In the genomic region with DNA sequence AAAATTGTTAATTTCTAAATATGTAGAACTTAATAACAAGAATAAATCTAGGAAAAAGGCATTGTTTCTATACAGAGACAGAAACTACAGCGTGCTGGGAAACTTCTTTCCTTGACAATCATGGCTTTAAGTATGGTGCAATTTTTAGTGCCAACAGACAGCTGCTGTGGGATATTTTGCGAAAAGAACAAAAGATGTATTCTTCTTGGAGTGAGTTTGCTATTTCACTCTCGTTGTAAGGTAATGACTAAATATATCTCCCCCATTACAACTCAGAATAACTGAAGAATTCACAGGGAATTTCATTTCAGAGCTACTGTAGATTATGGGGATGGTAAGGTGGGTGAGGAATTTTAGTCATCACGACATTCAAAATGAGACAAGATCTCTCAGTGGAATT, we compare ENCODE assay signal across 20 cellular contexts.
"Had no signal": no experiment of that assay in that cellular context is flagged by ENCODE, and none has a peak within 500 bp of the region (broad histone marks: within the 10 kb centered on the region; RNA-seq: fewer than 3 reads in every experiment).

No MANE protein-coding gene starts in this region.

- H3K4me1 ChIP-seq: esophagus squamous epithelium, left lung, parathyroid adenoma, right lobe of liver, suprapubic skin, vagina had no signal

- H3K27me3 ChIP-seq: esophagus squamous epithelium, hepatocyte, left lung, right lobe of liver, suprapubic skin, vagina had no signal

- H3K79me2 ChIP-seq: hepatocyte, parathyroid adenoma had no signal

- H3K36me3 Mint-ChIP-seq: natural killer cell; stimulated activated naive B cell treated with anti-CD40 and anti-IgM and Interleukin-4, amounts not matched to agents 10 μg/mL and 1 μg/mL and 100 μg/mL, for 72 hours had no signal

- DNase-seq: cerebellar nuclear complex; cortex of kidney; effector memory CD8-positive, alpha-beta T cell; erythroblast; esophagus squamous epithelium; left cardiac atrium; left lung; mesendoderm; natural killer cell; right lobe of liver; small intestine; stimulated activated CD4-positive, alpha-beta T cell treated with anti-CD3 and anti-CD28 coated beads, Interleukin-15, amount 100 ng/mL, for 24 hours; stimulated activated CD4-positive, alpha-beta T cell treated with anti-CD3 and anti-CD28 coated beads, Interleukin-2, amount 100 ng/mL, for 48 hours; stimulated activated naive B cell treated with anti-CD40 and anti-IgM and Interleukin-4, amounts not matched to agents 10 μg/mL and 1 μg/mL and 100 μg/mL, for 72 hours; trophoblast cell had no signal

- H3K27ac Mint-ChIP-seq: effector memory CD8-positive, alpha-beta T cell; natural killer cell; stimulated activated naive B cell treated with anti-CD40 and anti-IgM and Interleukin-4, amounts not matched to agents 10 μg/mL and 1 μg/mL and 100 μg/mL, for 72 hours; stimulated activated naive CD8-positive, alpha-beta T cell treated with anti-CD3 and anti-CD28 coated beads, Interleukin-15, Interleukin-2, amounts not matched to agents 100 ng/mL and 50 ng/mL, for 24 hours had no signal

- H3K9me3 ChIP-seq: esophagus squamous epithelium, left lung, right lobe of liver, suprapubic skin, vagina had no signal

- H3K4me3 ChIP-seq: esophagus squamous epithelium, hepatocyte, left lung, right lobe of liver, suprapubic skin, vagina had no signal

- H2AFZ ChIP-seq: hepatocyte, parathyroid adenoma had no signal

- H3K4me3 Mint-ChIP-seq: effector memory CD8-positive, alpha-beta T cell; natural killer cell; stimulated activated naive B cell treated with anti-CD40 and anti-IgM and Interleukin-4, amounts not matched to agents 10 μg/mL and 1 μg/mL and 100 μg/mL, for 72 hours; stimulated activated naive CD8-positive, alpha-beta T cell treated with anti-CD3 and anti-CD28 coated beads, Interleukin-15, Interleukin-2, amounts not matched to agents 100 ng/mL and 50 ng/mL, for 24 hours had no signal

- H3K27me3 Mint-ChIP-seq: effector memory CD8-positive, alpha-beta T cell; stimulated activated naive B cell treated with anti-CD40 and anti-IgM and Interleukin-4, amounts not matched to agents 10 μg/mL and 1 μg/mL and 100 μg/mL, for 72 hours; stimulated activated naive CD8-positive, alpha-beta T cell treated with anti-CD3 and anti-CD28 coated beads, Interleukin-15, Interleukin-2, amounts not matched to agents 100 ng/mL and 50 ng/mL, for 24 hours had no signal

- H3K36me3 ChIP-seq: esophagus squamous epithelium, left lung, right lobe of liver, suprapubic skin, vagina had no signal

- H3K27ac ChIP-seq: esophagus squamous epithelium, hepatocyte, left lung, parathyroid adenoma, right lobe of liver, suprapubic skin, vagina had no signal

- ATAC-seq: effector memory CD8-positive, alpha-beta T cell; left cardiac atrium; left lung; natural killer cell; right lobe of liver; stimulated activated naive B cell treated with anti-CD40 and anti-IgM and Interleukin-4, amounts not matched to agents 10 μg/mL and 1 μg/mL and 100 μg/mL, for 72 hours had no signal

- H3K9ac ChIP-seq: parathyroid adenoma had no signal

- H3K9me3 Mint-ChIP-seq: stimulated activated naive CD8-positive, alpha-beta T cell treated with anti-CD3 and anti-CD28 coated beads, Interleukin-15, Interleukin-2, amounts not matched to agents 100 ng/mL and 50 ng/mL, for 24 hours had no signal

- H3K4me1 Mint-ChIP-seq: natural killer cell; stimulated activated naive B cell treated with anti-CD40 and anti-IgM and Interleukin-4, amounts not matched to agents 10 μg/mL and 1 μg/mL and 100 μg/mL, for 72 hours had no signal

- H3K4me2 ChIP-seq: hepatocyte had no signal
